1 cellular context compared by ENCODE assay signal in genomic region chr6:41591859-41592502, GRCh38.
A peak's percentile ranks its signal among the peaks of the same experiment; 100 is the strongest.
TF ChIP-seq lines count a peak whose summit lies in the region.

No MANE protein-coding gene starts in this region.

TF ChIP-seq in K562, 482 proteins besides CTCF, POLR2A, EP300 and RAD21 (continued from another document and continues in another):
- TF ChIP-seq, protein P1, sequence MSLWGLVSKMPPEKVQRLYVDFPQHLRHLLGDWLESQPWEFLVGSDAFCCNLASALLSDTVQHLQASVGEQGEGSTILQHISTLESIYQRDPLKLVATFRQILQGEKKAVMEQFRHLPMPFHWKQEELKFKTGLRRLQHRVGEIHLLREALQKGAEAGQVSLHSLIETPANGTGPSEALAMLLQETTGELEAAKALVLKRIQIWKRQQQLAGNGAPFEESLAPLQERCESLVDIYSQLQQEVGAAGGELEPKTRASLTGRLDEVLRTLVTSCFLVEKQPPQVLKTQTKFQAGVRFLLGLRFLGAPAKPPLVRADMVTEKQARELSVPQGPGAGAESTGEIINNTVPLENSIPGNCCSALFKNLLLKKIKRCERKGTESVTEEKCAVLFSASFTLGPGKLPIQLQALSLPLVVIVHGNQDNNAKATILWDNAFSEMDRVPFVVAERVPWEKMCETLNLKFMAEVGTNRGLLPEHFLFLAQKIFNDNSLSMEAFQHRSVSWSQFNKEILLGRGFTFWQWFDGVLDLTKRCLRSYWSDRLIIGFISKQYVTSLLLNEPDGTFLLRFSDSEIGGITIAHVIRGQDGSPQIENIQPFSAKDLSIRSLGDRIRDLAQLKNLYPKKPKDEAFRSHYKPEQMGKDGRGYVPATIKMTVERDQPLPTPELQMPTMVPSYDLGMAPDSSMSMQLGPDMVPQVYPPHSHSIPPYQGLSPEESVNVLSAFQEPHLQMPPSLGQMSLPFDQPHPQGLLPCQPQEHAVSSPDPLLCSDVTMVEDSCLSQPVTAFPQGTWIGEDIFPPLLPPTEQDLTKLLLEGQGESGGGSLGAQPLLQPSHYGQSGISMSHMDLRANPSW (CRISPR knock-in tag; IDR thresholded peaks at IDR 0.05) = no peak; the same call in 1 of the 2 replicates
- TF ChIP-seq ZNF75A (CRISPR knock-in tag; IDR thresholded peaks at IDR 0.05) (no peak), KHSRP (IDR thresholded peaks at IDR 0.05) (no peak), TFAM (CRISPR knock-in tag; conservative IDR thresholded peaks at IDR 0.05) (no peak), NCOA1 (IDR thresholded peaks at IDR 0.05; ENCODE audit: low read depth) (peak; percentile 26; the same call in 1 of the 2 replicates), ZNF3 (CRISPR knock-in tag; IDR thresholded peaks at IDR 0.05) (no peak), KLF16 (IDR thresholded peaks at IDR 0.05) (peak; percentile 71; the same call in 1 of the 2 replicates), ZNF518B (CRISPR knock-in tag; IDR thresholded peaks at IDR 0.05) (no peak), ZC3H4 (CRISPR knock-in tag; IDR thresholded peaks at IDR 0.05; ENCODE audit: borderline replicate concordance) (no peak), ZNF79 (CRISPR knock-in tag; IDR thresholded peaks at IDR 0.05; ENCODE audit: low read depth) (no peak), ZBTB26 (CRISPR knock-in tag; IDR thresholded peaks at IDR 0.05) (0 out of 2 replicates have a peak, but pooled peaks have one; percentile 4), MECOM (CRISPR knock-in tag; IDR thresholded peaks at IDR 0.05) (no peak), RBM25 (IDR thresholded peaks at IDR 0.05; ENCODE audit: low read depth, low read length, severe bottlenecking) (no peak), MITF (IDR thresholded peaks at IDR 0.05) (no peak), NR1H2 (CRISPR knock-in tag; IDR thresholded peaks at IDR 0.05) (no peak), RBM39 (optimal IDR thresholded peaks at IDR 0.05; ENCODE audit: low read depth, low read length) (no peak), E2F1 (CRISPR knock-in tag; IDR thresholded peaks at IDR 0.05) (no peak), PHF20 (IDR thresholded peaks at IDR 0.05; ENCODE audit: partially characterized antibody) (no peak), JUND (IDR thresholded peaks at IDR 0.05; ENCODE audit: borderline replicate concordance, low read depth, low read length) (no peak), JUND (tag; IDR thresholded peaks at IDR 0.05; ENCODE audit: borderline replicate concordance, low read depth, low read length) (no peak), MGA (IDR thresholded peaks at IDR 0.05) (no peak), ARID3A (IDR thresholded peaks at IDR 0.05; ENCODE audit: borderline replicate concordance, low read depth, low read length) (no peak), ZBED1 (IDR thresholded peaks at IDR 0.05) (no peak), MXI1 (IDR thresholded peaks at IDR 0.05; ENCODE audit: low read depth, low read length) (no peak), MAZ (CRISPR knock-in tag; conservative IDR thresholded peaks at IDR 0.05 in 1 of 2, IDR thresholded peaks at IDR 0.05 in 1 of 2) (peak in 1 of 2 experiments; percentile 67; a peak in 1 of 4 replicates), U2AF2 (optimal IDR thresholded peaks at IDR 0.05; ENCODE audit: low read depth, low read length) (no peak), TARDBP (IDR thresholded peaks at IDR 0.05) (no peak), ZNF717 (CRISPR knock-in tag; IDR thresholded peaks at IDR 0.05) (no peak)
- TF ChIP-seq, protein P2, sequence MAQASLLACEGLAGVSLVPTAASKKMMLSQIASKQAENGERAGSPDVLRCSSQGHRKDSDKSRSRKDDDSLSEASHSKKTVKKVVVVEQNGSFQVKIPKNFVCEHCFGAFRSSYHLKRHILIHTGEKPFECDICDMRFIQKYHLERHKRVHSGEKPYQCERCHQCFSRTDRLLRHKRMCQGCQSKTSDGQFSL (CRISPR knock-in tag; IDR thresholded peaks at IDR 0.05) = no peak
- TF ChIP-seq, protein P2 (tag; IDR thresholded peaks at IDR 0.05) = no peak
- TF ChIP-seq, protein P3, sequence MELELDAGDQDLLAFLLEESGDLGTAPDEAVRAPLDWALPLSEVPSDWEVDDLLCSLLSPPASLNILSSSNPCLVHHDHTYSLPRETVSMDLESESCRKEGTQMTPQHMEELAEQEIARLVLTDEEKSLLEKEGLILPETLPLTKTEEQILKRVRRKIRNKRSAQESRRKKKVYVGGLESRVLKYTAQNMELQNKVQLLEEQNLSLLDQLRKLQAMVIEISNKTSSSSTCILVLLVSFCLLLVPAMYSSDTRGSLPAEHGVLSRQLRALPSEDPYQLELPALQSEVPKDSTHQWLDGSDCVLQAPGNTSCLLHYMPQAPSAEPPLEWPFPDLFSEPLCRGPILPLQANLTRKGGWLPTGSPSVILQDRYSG (tag; conservative IDR thresholded peaks at IDR 0.05; ENCODE audit: low read depth) = no peak
